1 cellular context compared by ENCODE assay signal in genomic region chr3:71060536-71060935, GRCh38.
TF ChIP-seq lines count a peak whose summit lies in the region.

No MANE protein-coding gene starts in this region.

TF ChIP-seq in HepG2, 621 proteins besides CTCF, POLR2A, EP300 and RAD21 (continued from another document and continues in another):
- no peak for TF ChIP-seq PRDM4 (CRISPR knock-in tag; IDR thresholded peaks at IDR 0.05; ENCODE audit: borderline replicate concordance)
- TF ChIP-seq ZNF619 (CRISPR knock-in tag; IDR thresholded peaks at IDR 0.05), result no peak
- no peak for TF ChIP-seq ZNF878 (CRISPR knock-in tag; IDR thresholded peaks at IDR 0.05)
- TF ChIP-seq ARID2 (CRISPR knock-in tag; IDR thresholded peaks at IDR 0.05; ENCODE audit: borderline replicate concordance), result no peak
- TF ChIP-seq BRCA1 (CRISPR knock-in tag; IDR thresholded peaks at IDR 0.05), result no peak
- TF ChIP-seq JUND (CRISPR knock-in tag; IDR thresholded peaks at IDR 0.05), result no peak
- no peak for TF ChIP-seq PAX8 (CRISPR knock-in tag; IDR thresholded peaks at IDR 0.05; ENCODE audit: borderline replicate concordance)
- no peak for TF ChIP-seq ZNF674 (CRISPR knock-in tag; IDR thresholded peaks at IDR 0.05; ENCODE audit: low read depth)
- no peak for TF ChIP-seq DRAP1 (CRISPR knock-in tag; IDR thresholded peaks at IDR 0.05)
- no peak for TF ChIP-seq BORCS8-MEF2B (CRISPR knock-in tag; IDR thresholded peaks at IDR 0.05)
- no peak for TF ChIP-seq ZNF552 (CRISPR knock-in tag; IDR thresholded peaks at IDR 0.05; ENCODE audit: borderline replicate concordance)
- no peak for TF ChIP-seq RORA (CRISPR knock-in tag; IDR thresholded peaks at IDR 0.05)
- no peak for TF ChIP-seq JARID2 (CRISPR knock-in tag; IDR thresholded peaks at IDR 0.05; ENCODE audit: insufficient replicate concordance)
- peak; percentile 90 for TF ChIP-seq ZNF609 (CRISPR knock-in tag; IDR thresholded peaks at IDR 0.05; ENCODE audit: borderline replicate concordance)
- TF ChIP-seq YEATS2 (CRISPR knock-in tag; IDR thresholded peaks at IDR 0.05; ENCODE audit: borderline replicate concordance), result 0 out of 2 replicates have a peak, but pooled peaks have one; percentile 16
- no peak for TF ChIP-seq RARG (CRISPR knock-in tag; IDR thresholded peaks at IDR 0.05; ENCODE audit: low read depth)
- TF ChIP-seq GTF2F1 (IDR thresholded peaks at IDR 0.05; ENCODE audit: low read length), result no peak
- TF ChIP-seq ZNF18 (CRISPR knock-in tag; IDR thresholded peaks at IDR 0.05; ENCODE audit: insufficient replicate concordance), result no peak
- TF ChIP-seq ZNF709 (CRISPR knock-in tag; IDR thresholded peaks at IDR 0.05), result no peak
- no peak for TF ChIP-seq ZBTB46 (CRISPR knock-in tag; IDR thresholded peaks at IDR 0.05; ENCODE audit: borderline replicate concordance)
- TF ChIP-seq MIER2 (CRISPR knock-in tag; IDR thresholded peaks at IDR 0.05), result no peak
- TF ChIP-seq NPAS2 (CRISPR knock-in tag; IDR thresholded peaks at IDR 0.05; ENCODE audit: borderline replicate concordance), result no peak
- TF ChIP-seq ETS1 (CRISPR knock-in tag; IDR thresholded peaks at IDR 0.05), result no peak
- no peak for TF ChIP-seq SRF (IDR thresholded peaks at IDR 0.05; ENCODE audit: low read depth, low read length)
- peak; percentile 78; the same call in 1 of the 2 replicates for TF ChIP-seq RCOR2 (CRISPR knock-in tag; IDR thresholded peaks at IDR 0.05)
- TF ChIP-seq HDAC1 (CRISPR knock-in tag; IDR thresholded peaks at IDR 0.05), result peak; percentile 61; the same call in 1 of the 2 replicates
- no peak for TF ChIP-seq ZNF644 (CRISPR knock-in tag; IDR thresholded peaks at IDR 0.05; ENCODE audit: low read depth)
- no peak for TF ChIP-seq ARNT (IDR thresholded peaks at IDR 0.05)
- TF ChIP-seq HNRNPH1 (optimal IDR thresholded peaks at IDR 0.05; ENCODE audit: low read depth, low read length), result no peak
- TF ChIP-seq DZIP1 (CRISPR knock-in tag; IDR thresholded peaks at IDR 0.05), result no peak
- TF ChIP-seq ZNF318 (CRISPR knock-in tag; IDR thresholded peaks at IDR 0.05), result no peak
- no peak for TF ChIP-seq ZNF550 (CRISPR knock-in tag; IDR thresholded peaks at IDR 0.05; ENCODE audit: borderline replicate concordance)
- TF ChIP-seq ZFX (CRISPR knock-in tag; IDR thresholded peaks at IDR 0.05; ENCODE audit: low read depth), result no peak
- no peak for TF ChIP-seq ZFP36L1 (CRISPR knock-in tag; IDR thresholded peaks at IDR 0.05)
